29 cellular contexts compared by ENCODE assay signal in the genomic region with DNA sequence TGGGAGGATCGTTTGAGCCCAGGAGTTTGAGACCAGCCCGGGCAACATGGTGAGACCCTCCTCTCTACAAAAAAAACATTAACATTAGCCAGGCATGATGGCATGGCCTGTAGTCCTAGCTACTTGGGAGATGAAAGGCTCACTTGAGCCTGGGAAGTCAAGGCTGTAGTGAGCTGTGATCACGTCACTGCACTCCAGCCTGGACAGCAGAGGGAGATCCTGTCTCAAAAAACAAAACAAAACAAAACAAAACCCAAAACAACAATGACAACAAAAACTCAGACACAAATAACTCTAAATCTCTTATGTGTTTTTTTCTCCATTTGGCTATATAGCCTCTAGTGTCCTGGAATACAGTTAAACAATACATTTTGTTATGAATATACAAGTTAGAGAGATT.
DNase-seq lines count a peak whose midpoint lies in the region; ATAC-seq and TF ChIP-seq lines count a peak whose summit lies in the region.
"Had no signal": no experiment of that assay in that cellular context is flagged by ENCODE, and none has a peak within 500 bp of the region (broad histone marks: within the 10 kb centered on the region; RNA-seq: fewer than 3 reads in every experiment).

No MANE protein-coding gene starts in this region.

- no peaks in the 10 kb centered on the region for H3K79me2 ChIP-seq in DND-41 (ENCODE audit: insufficient read depth, low read length)

- in situ Hi-C loops in GM13977 (cut with MboI; ENCODE audit: low pct_unique_long_range_greater_than_20kb, low sequenced_read_pairs, unreplicated experiment): no loop called here

- no peak overlapping the region for H3K4me3 ChIP-seq in DND-41 (ENCODE audit: low read depth in 1 of 2, low read length in 2 of 2)
- H3K4me3 ChIP-seq in fibroblast of villous mesenchyme (ENCODE audit: low read depth, low read length): no peak overlapping the region
- H3K4me3 ChIP-seq: heart left ventricle, ovary, skin epidermis, transverse colon had no signal

- DNase-seq in DND-41: no peak
- no peak for DNase-seq in GM13977 (ENCODE audit: low spot score)
- peak; percentile 17 for DNase-seq in OCI-M1 (lab: John Stamatoyannopoulos, UW)
- peak; percentile 16 for DNase-seq in fibroblast of villous mesenchyme (ENCODE audit: low read depth)
- DNase-seq in OCI-M2 (lab: John Stamatoyannopoulos, UW; ENCODE audit: unreplicated experiment): no peak
- DNase-seq in DMS79 (lab: John Stamatoyannopoulos, UW): no peak
- no peak for DNase-seq in HuH-7 (ENCODE audit: low spot score)
- no peak for DNase-seq in SIG-M5 (lab: John Stamatoyannopoulos, UW)
- DNase-seq: activated CD4-positive, alpha-beta memory T cell treated with anti-CD3 and anti-CD28 coated beads for 36 hours; activated CD4-positive, CD25-positive, alpha-beta regulatory T cell; activated naive CD4-positive, alpha-beta T cell treated with Interleukin-2 at 50 U/mL for 16 hours; activated T-cell treated with anti-CD3 and anti-CD28 coated beads, Interleukin-2, amount 50 U/mL, for 72 hours; CD8-positive, alpha-beta T cell; central memory CD4-positive, alpha-beta T cell; effector memory CD8-positive, alpha-beta T cell; foreskin fibroblast; heart left ventricle; NCI-H1436 treated with DMSO at 0.1 percent for 48 hours; NCI-H2081 treated with DMSO at 0.1 percent for 48 hours; NCI-H446; NCI-H748 treated with DMSO at 0.1 percent for 48 hours; ovary; T-helper 17 cell; transverse colon had no signal

- no peaks in the 10 kb centered on the region for H3K9me3 ChIP-seq in DND-41 (ENCODE audit: insufficient read depth, low read length, severe bottlenecking)
- H3K9me3 ChIP-seq: heart left ventricle, ovary, transverse colon had no signal

- H3K9ac ChIP-seq in DND-41 (ENCODE audit: low read depth, low read length): no peak overlapping the region

- no peaks in the 10 kb centered on the region for H3K4me1 ChIP-seq in DND-41 (ENCODE audit: insufficient read depth, low read length)
- H3K4me1 ChIP-seq: heart left ventricle, transverse colon had no signal

- peak; percentile 13 for TF ChIP-seq CTCF in DND-41 (IDR thresholded peaks at IDR 0.05; ENCODE audit: borderline replicate concordance, extremely low read depth, low read length, poor library complexity, severe bottlenecking)
- peak; percentile 19 for TF ChIP-seq CTCF in GM13977 (IDR thresholded peaks at IDR 0.05; ENCODE audit: extremely low read depth, insufficient read depth, missing control alignments)
- TF ChIP-seq CTCF in fibroblast of villous mesenchyme (IDR thresholded peaks at IDR 0.05; ENCODE audit: insufficient read depth, low read depth, low read length): peak; percentile 8

- ATAC-seq in DND-41 (ENCODE audit: insufficient read depth, low read depth): no peak
- ATAC-seq: activated T-cell treated with anti-CD3 and anti-CD28 coated beads, Interleukin-2, amount 50 U/mL, for 72 hours; CD8-positive, alpha-beta T cell; effector memory CD8-positive, alpha-beta T cell; esophagus mucosa; heart left ventricle; natural killer cell treated with Interleukin-12 subunit alpha and Interleukin-12 subunit beta and Interleukin-15 and Interleukin-18, amount 100 ng/mL, for 72 hours; SK-N-SH treated with all-trans-retinoic acid at 6 μM for 48 hours; stimulated activated memory B cell treated with anti-CD40 and anti-IgM and Interleukin-4, amounts not matched to agents 10 μg/mL and 1 μg/mL and 100 μg/mL, for 72 hours; T-helper 17 cell had no signal

- no peaks in the 10 kb centered on the region for H4K20me1 ChIP-seq in DND-41 (ENCODE audit: insufficient read depth, low read length)

- H3K4me2 ChIP-seq in DND-41 (ENCODE audit: insufficient read depth, low read length): no peak overlapping the region

- H3K27ac ChIP-seq in DND-41 (ENCODE audit: low read length): no peak overlapping the region
- H3K27ac ChIP-seq: heart left ventricle, ovary, skin epidermis, transverse colon had no signal

- H3K36me3 ChIP-seq in DND-41 (ENCODE audit: insufficient read depth, low read length): no peaks in the 10 kb centered on the region
- H3K36me3 ChIP-seq: heart left ventricle, ovary, transverse colon had no signal

- no peaks in the 10 kb centered on the region for H3K27me3 ChIP-seq in DND-41 (ENCODE audit: insufficient read depth, low read length, poor library complexity)
- H3K27me3 ChIP-seq: ovary, transverse colon had no signal

- no peak overlapping the region for H2AFZ ChIP-seq in DND-41 (ENCODE audit: low read depth, low read length)

Comparison
In these comparisons a context has a peak if more than half of its experiments do, and no peak if none do; other contexts are left out.
1. DNase-seq: peak in OCI-M1 (single experiment) and fibroblast of villous mesenchyme (single experiment); none in DND-41 (single experiment), GM13977 (single experiment), OCI-M2 (single experiment), DMS79 (single experiment), HuH-7 (single experiment) and SIG-M5 (single experiment).
2. Peak in every context shown above with its lines, with median percentiles within 50 percentile points of each other: CTCF ChIP-seq.